In the genomic region with DNA sequence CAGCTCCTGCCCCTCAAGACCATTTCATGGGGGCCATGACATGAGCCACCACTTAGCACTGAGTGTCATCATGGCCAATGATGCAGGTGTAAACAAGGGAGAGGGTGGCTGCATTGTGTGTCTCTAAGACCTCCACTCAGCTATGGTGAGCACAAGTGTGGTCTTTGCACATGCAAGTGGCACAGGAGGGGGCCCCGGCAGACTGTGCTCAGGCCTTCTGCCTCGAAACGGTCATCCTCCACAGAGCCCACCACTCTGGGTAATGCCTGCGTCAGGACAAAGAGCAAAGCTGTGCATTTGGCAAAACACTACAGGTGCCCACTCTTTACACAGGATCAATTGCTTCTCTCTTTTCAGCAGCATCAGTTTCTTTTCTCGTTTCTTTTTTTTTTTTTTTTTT, we compare ENCODE assay signal across 3 cellular contexts.
TF ChIP-seq lines count a peak whose summit lies in the region.

No MANE protein-coding gene starts in this region.

TF ChIP-seq in GM23338, 12 proteins besides CTCF, POLR2A, EP300 and RAD21 (continues in another document):
- TF ChIP-seq NANOG (IDR thresholded peaks at IDR 0.05; ENCODE audit: borderline replicate concordance) (no peak), CREB1 (CRISPR knock-in tag; IDR thresholded peaks at IDR 0.05; ENCODE audit: low read depth) (no peak), JUNB (IDR thresholded peaks at IDR 0.05; ENCODE audit: unreplicated experiment) (no peak), EZH2phosphoT487 (IDR thresholded peaks at IDR 0.05; ENCODE audit: unreplicated experiment) (no peak), POLR2AphosphoS5 (IDR thresholded peaks at IDR 0.05; ENCODE audit: low read depth) (no peak), EZH2 (IDR thresholded peaks at IDR 0.05; ENCODE audit: low read depth, unreplicated experiment) (no peak)
- TF ChIP-seq, protein P1, sequence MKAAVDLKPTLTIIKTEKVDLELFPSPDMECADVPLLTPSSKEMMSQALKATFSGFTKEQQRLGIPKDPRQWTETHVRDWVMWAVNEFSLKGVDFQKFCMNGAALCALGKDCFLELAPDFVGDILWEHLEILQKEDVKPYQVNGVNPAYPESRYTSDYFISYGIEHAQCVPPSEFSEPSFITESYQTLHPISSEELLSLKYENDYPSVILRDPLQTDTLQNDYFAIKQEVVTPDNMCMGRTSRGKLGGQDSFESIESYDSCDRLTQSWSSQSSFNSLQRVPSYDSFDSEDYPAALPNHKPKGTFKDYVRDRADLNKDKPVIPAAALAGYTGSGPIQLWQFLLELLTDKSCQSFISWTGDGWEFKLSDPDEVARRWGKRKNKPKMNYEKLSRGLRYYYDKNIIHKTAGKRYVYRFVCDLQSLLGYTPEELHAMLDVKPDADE (IDR thresholded peaks at IDR 0.05) = no peak

TF ChIP-seq in IMR-90, 13 proteins besides CTCF, POLR2A, EP300 and RAD21:
- TF ChIP-seq FOS (IDR thresholded peaks at IDR 0.05; ENCODE audit: low read depth, low read length) (no peak), BHLHE40 (IDR thresholded peaks at IDR 0.05; ENCODE audit: low read depth, low read length) (no peak), MXI1 (IDR thresholded peaks at IDR 0.05; ENCODE audit: borderline replicate concordance, low read depth, low read length) (no peak), NFE2L2 (IDR thresholded peaks at IDR 0.05; ENCODE audit: low read depth, low read length) (no peak), RCOR1 (IDR thresholded peaks at IDR 0.05; ENCODE audit: insufficient replicate concordance, low read length) (no peak), USF2 (IDR thresholded peaks at IDR 0.05; ENCODE audit: low read depth, low read length) (no peak), CHD1 (IDR thresholded peaks at IDR 0.05; ENCODE audit: low read depth, low read length) (no peak), CEBPB (IDR thresholded peaks at IDR 0.05; ENCODE audit: low read depth, low read length) (no peak)

TF ChIP-seq in H1, 55 proteins besides CTCF, POLR2A, EP300 and RAD21:
- no peak for TF ChIP-seq RFX5 (IDR thresholded peaks at IDR 0.05; ENCODE audit: borderline replicate concordance, low read depth, low read length)
- TF ChIP-seq SIX5 (IDR thresholded peaks at IDR 0.05; ENCODE audit: low read depth, low read length) = no peak
- no peak for TF ChIP-seq FOSL1 (IDR thresholded peaks at IDR 0.05; ENCODE audit: insufficient read depth, low read depth, low read length)
- no peak for TF ChIP-seq CEBPB (IDR thresholded peaks at IDR 0.05; ENCODE audit: low read depth, low read length)
